8 cellular contexts compared by ENCODE assay signal in genomic region chr1:35576766-35577070, GRCh38. TPM values are rescaled to one million over a fixed set of nuclear protein-coding genes. Genes with fewer than 3 reads are reported as not detected.
DNase-seq lines count a peak whose midpoint lies in the region; ATAC-seq and TF ChIP-seq lines count a peak whose summit lies in the region.
"Not testable (repeated sequence)": the region's sequence is repeated elsewhere in the genome, so short reads cannot be mapped to it uniquely, and the experiment has no call there.
"Had no signal": no experiment of that assay in that cellular context is flagged by ENCODE, and none has a peak within 500 bp of the region (broad histone marks: within the 10 kb centered on the region; RNA-seq: fewer than 3 reads in every experiment).

No MANE protein-coding gene starts in this region.

- H3T11ph ChIP-seq in H9 (ENCODE audit: low read length) = not testable (repeated sequence)

- not testable (repeated sequence) for H3K4ac ChIP-seq in H9 (ENCODE audit: low read depth, low read length)

- peaks cover 19% of the 10 kb centered on the region for H3K23me2 ChIP-seq in H9 (ENCODE audit: insufficient read length, low read depth, low read length, poor library complexity, severe bottlenecking)

- not testable (repeated sequence) for H3K9me3 Mint-ChIP-seq in H9; T-helper 2 cell treated with Interferon-gamma antibody and Interleukin-4, amounts not matched to agents 5 μg/mL and 100 μg/mL, for 36 hours; activated naive CD4-positive, alpha-beta T cell treated with anti-CD3 and anti-CD28 coated beads for 36 hours; effector memory CD8-positive, alpha-beta T cell; natural killer cell treated with Interleukin-12 subunit alpha and Interleukin-12 subunit beta and Interleukin-15 and Interleukin-18, amount 100 ng/mL, for 72 hours; stimulated activated effector memory CD8-positive, alpha-beta T cell treated with anti-CD3 and anti-CD28 coated beads, Interleukin-12 subunit alpha, Interleukin-12 subunit beta, amount 100 ng/mL, for 72 hours

- not testable (repeated sequence) for H3K79me2 ChIP-seq in H9 (ENCODE audit: insufficient read depth, low read length)

- CTCF ChIA-PET in activated naive CD4-positive, alpha-beta T cell treated with anti-CD3 and anti-CD28 coated beads for 36 hours (lab: Charles Lee) = interaction anchor here (3.1 kb wide), 1 partner anchor 151 kb away, joined by 21 read pairs; no protein-coding TSS in a partner anchor

- not testable (repeated sequence) for H2AK5ac ChIP-seq in H9 (ENCODE audit: insufficient read length, low read length)

- TF ChIP-seq CTCF in H9 (conservative IDR thresholded peaks at IDR 0.05) = not testable (repeated sequence)

- H2AFZ ChIP-seq in H9 (ENCODE audit: low read length) = not testable (repeated sequence)

- H3K14ac ChIP-seq in H9 (ENCODE audit: insufficient read depth, low read length) = not testable (repeated sequence)

- no CpG with 5 or more reads among the region's 37 CpGs for WGBS in H9 (ENCODE audit: extremely low coverage, insufficient read length, low lambda C conversion rate)
- WGBS in iPS DF 6.9 (ENCODE audit: insufficient coverage, insufficient read length) = no CpG with 5 or more reads among the region's 37 CpGs

- peaks cover 31 to 37% of the 10 kb centered on the region in 2 experiments for H3K4me1 Mint-ChIP-seq in H9
- peaks cover 18% of the 10 kb centered on the region for H3K4me1 Mint-ChIP-seq in T-helper 2 cell treated with Interferon-gamma antibody and Interleukin-4, amounts not matched to agents 5 μg/mL and 100 μg/mL, for 36 hours (ENCODE audit: low read depth)
- H3K4me1 Mint-ChIP-seq in activated naive CD4-positive, alpha-beta T cell treated with anti-CD3 and anti-CD28 coated beads for 36 hours (ENCODE audit: low read depth) = peaks cover 18% of the 10 kb centered on the region
- H3K4me1 Mint-ChIP-seq in effector memory CD8-positive, alpha-beta T cell (ENCODE audit: low read depth in 2 of 2) = peaks cover 26 to 29% of the 10 kb centered on the region in 2 donors
- peaks cover 25 to 31% of the 10 kb centered on the region in 2 donors for H3K4me1 Mint-ChIP-seq in natural killer cell treated with Interleukin-12 subunit alpha and Interleukin-12 subunit beta and Interleukin-15 and Interleukin-18, amount 100 ng/mL, for 72 hours (ENCODE audit: low read depth in 2 of 2)
- peaks cover 32% of the 10 kb centered on the region for H3K4me1 Mint-ChIP-seq in stimulated activated effector memory CD8-positive, alpha-beta T cell treated with anti-CD3 and anti-CD28 coated beads, Interleukin-12 subunit alpha, Interleukin-12 subunit beta, amount 100 ng/mL, for 72 hours

- H4K91ac ChIP-seq in H9 (ENCODE audit: insufficient read length, low read depth, low read length) = not testable (repeated sequence)

- H4K8ac ChIP-seq in H9 (replicated peaks; ENCODE audit: insufficient read length, low read depth, low read length) = not testable (repeated sequence)

- peak overlapping the region; percentile 83 for H3K4me2 ChIP-seq in H9 (ENCODE audit: insufficient read depth, insufficient read length, low read length)

- H3K4me1 ChIP-seq in H9 (ENCODE audit: insufficient read depth, low read length); iPS DF 6.9 (ENCODE audit: control insufficient read depth, insufficient read depth, low read length): not testable (repeated sequence)

- H3K9me3 ChIP-seq in H9 (ENCODE audit: control insufficient read depth, low read depth, low read length); iPS DF 6.9 (ENCODE audit: control insufficient read depth, insufficient read depth, low read length): not testable (repeated sequence)

- H3K27ac Mint-ChIP-seq in H9; activated naive CD4-positive, alpha-beta T cell treated with anti-CD3 and anti-CD28 coated beads for 36 hours: not testable (repeated sequence)
- peak overlapping the region; percentile 10 for H3K27ac Mint-ChIP-seq in T-helper 2 cell treated with Interferon-gamma antibody and Interleukin-4, amounts not matched to agents 5 μg/mL and 100 μg/mL, for 36 hours
- peak overlapping the region; percentile 71 to 89 for H3K27ac Mint-ChIP-seq in effector memory CD8-positive, alpha-beta T cell
- H3K27ac Mint-ChIP-seq in natural killer cell treated with Interleukin-12 subunit alpha and Interleukin-12 subunit beta and Interleukin-15 and Interleukin-18, amount 100 ng/mL, for 72 hours = peak overlapping the region; percentile 15 to 86
- peak overlapping the region; percentile 95 for H3K27ac Mint-ChIP-seq in stimulated activated effector memory CD8-positive, alpha-beta T cell treated with anti-CD3 and anti-CD28 coated beads, Interleukin-12 subunit alpha, Interleukin-12 subunit beta, amount 100 ng/mL, for 72 hours

- H2BK15ac ChIP-seq in H9 (ENCODE audit: low read depth, low read length) = not testable (repeated sequence)

- not testable (repeated sequence) for H2BK20ac ChIP-seq in H9 (ENCODE audit: low read depth, low read length, poor library complexity, severe bottlenecking)

- H2BK120ac ChIP-seq in H9 (ENCODE audit: low read depth, low read length, poor library complexity, severe bottlenecking) = not testable (repeated sequence)

- not testable (repeated sequence) for H3K18ac ChIP-seq in H9 (ENCODE audit: insufficient read length, low read depth, low read length)

- H3K9ac ChIP-seq in H9 (ENCODE audit: extremely low read depth, insufficient read length, low read length) = not testable (repeated sequence)

- intact Hi-C loops in activated naive CD4-positive, alpha-beta T cell treated with anti-CD3 and anti-CD28 coated beads for 36 hours (cut with micrococcal nuclease) = loop anchor here (5.0 kb wide), 1 partner anchor 61 kb away; no protein-coding TSS in a partner anchor

- not testable (repeated sequence) for H3K79me1 ChIP-seq in H9 (ENCODE audit: insufficient read depth, low read depth, low read length, poor library complexity, severe bottlenecking)

- peaks cover 64% of the 10 kb centered on the region for H3K27me3 ChIP-seq in H9 (ENCODE audit: insufficient read depth, low read length)
- H3K27me3 ChIP-seq in iPS DF 6.9 (ENCODE audit: control insufficient read depth, insufficient read depth, low read length) = peaks cover 63% of the 10 kb centered on the region

- DNase-seq in H9; T-helper 2 cell treated with Interferon-gamma antibody and Interleukin-4, amounts not matched to agents 5 μg/mL and 100 μg/mL, for 36 hours (ENCODE audit: low spot score); activated naive CD4-positive, alpha-beta T cell treated with anti-CD3 and anti-CD28 coated beads for 36 hours; effector memory CD8-positive, alpha-beta T cell; iPS DF 6.9 (ENCODE audit: low read depth, low spot score); natural killer cell treated with Interleukin-12 subunit alpha and Interleukin-12 subunit beta and Interleukin-15 and Interleukin-18, amount 100 ng/mL, for 72 hours (ENCODE audit: low spot score); stimulated activated effector memory CD8-positive, alpha-beta T cell treated with anti-CD3 and anti-CD28 coated beads, Interleukin-12 subunit alpha, Interleukin-12 subunit beta, amount 100 ng/mL, for 72 hours (ENCODE audit: low spot score in 2 of 2): not testable (repeated sequence)

- not testable (repeated sequence) for H3K27ac ChIP-seq in H9 (ENCODE audit: insufficient read length, low read depth, low read length); iPS DF 6.9 (ENCODE audit: low read length)

- not testable (repeated sequence) for H3K36me3 Mint-ChIP-seq in H9 (ENCODE audit: insufficient read depth in 1 of 3, low read depth in 3 of 3); T-helper 2 cell treated with Interferon-gamma antibody and Interleukin-4, amounts not matched to agents 5 μg/mL and 100 μg/mL, for 36 hours (ENCODE audit: low read depth); activated naive CD4-positive, alpha-beta T cell treated with anti-CD3 and anti-CD28 coated beads for 36 hours (ENCODE audit: low read depth); effector memory CD8-positive, alpha-beta T cell (ENCODE audit: insufficient read depth); natural killer cell treated with Interleukin-12 subunit alpha and Interleukin-12 subunit beta and Interleukin-15 and Interleukin-18, amount 100 ng/mL, for 72 hours; stimulated activated effector memory CD8-positive, alpha-beta T cell treated with anti-CD3 and anti-CD28 coated beads, Interleukin-12 subunit alpha, Interleukin-12 subunit beta, amount 100 ng/mL, for 72 hours

- not testable (repeated sequence) for H2BK5ac ChIP-seq in H9 (ENCODE audit: insufficient read length, low read length)

- peaks cover 82% of the 10 kb centered on the region for H3K27me3 Mint-ChIP-seq in H9 (ENCODE audit: low read depth)
- H3K27me3 Mint-ChIP-seq in T-helper 2 cell treated with Interferon-gamma antibody and Interleukin-4, amounts not matched to agents 5 μg/mL and 100 μg/mL, for 36 hours (ENCODE audit: low read depth) = peaks cover 26% of the 10 kb centered on the region
- H3K27me3 Mint-ChIP-seq in activated naive CD4-positive, alpha-beta T cell treated with anti-CD3 and anti-CD28 coated beads for 36 hours (ENCODE audit: low read depth) = peaks cover 20% of the 10 kb centered on the region
- not testable (repeated sequence) for H3K27me3 Mint-ChIP-seq in effector memory CD8-positive, alpha-beta T cell; natural killer cell treated with Interleukin-12 subunit alpha and Interleukin-12 subunit beta and Interleukin-15 and Interleukin-18, amount 100 ng/mL, for 72 hours

- H3K56ac ChIP-seq in H9 (ENCODE audit: insufficient read length, low read depth, low read length) = not testable (repeated sequence)

- peak overlapping the region; percentile 53 to 78 for H3K4me3 Mint-ChIP-seq in H9
- peak overlapping the region; percentile 81 for H3K4me3 Mint-ChIP-seq in T-helper 2 cell treated with Interferon-gamma antibody and Interleukin-4, amounts not matched to agents 5 μg/mL and 100 μg/mL, for 36 hours
- peak overlapping the region; percentile 63 for H3K4me3 Mint-ChIP-seq in activated naive CD4-positive, alpha-beta T cell treated with anti-CD3 and anti-CD28 coated beads for 36 hours
- peak overlapping the region; percentile 85 to 90 for H3K4me3 Mint-ChIP-seq in effector memory CD8-positive, alpha-beta T cell
- peak overlapping the region; percentile 95 for H3K4me3 Mint-ChIP-seq in natural killer cell treated with Interleukin-12 subunit alpha and Interleukin-12 subunit beta and Interleukin-15 and Interleukin-18, amount 100 ng/mL, for 72 hours
- H3K4me3 Mint-ChIP-seq in stimulated activated effector memory CD8-positive, alpha-beta T cell treated with anti-CD3 and anti-CD28 coated beads, Interleukin-12 subunit alpha, Interleukin-12 subunit beta, amount 100 ng/mL, for 72 hours = peak overlapping the region; percentile 87

- H3K4me3 ChIP-seq in iPS DF 6.9 (ENCODE audit: low read length) = peak overlapping the region; percentile 40; the same call in 1 of the 2 replicates

- H4K20me1 ChIP-seq in H9 (ENCODE audit: control insufficient read depth, insufficient read depth, insufficient read length) = not testable (repeated sequence)

- H4K5ac ChIP-seq in H9 (ENCODE audit: insufficient read length, low read depth, low read length) = not testable (repeated sequence)

- H3K23ac ChIP-seq in H9 (ENCODE audit: insufficient read length, low read depth, low read length) = not testable (repeated sequence)

- H3K36me3 ChIP-seq in iPS DF 6.9 (ENCODE audit: control insufficient read depth, insufficient read depth, low read length) = not testable (repeated sequence)

- not testable (repeated sequence) for H2BK12ac ChIP-seq in H9 (ENCODE audit: insufficient read length, low read depth, low read length)

- ATAC-seq in effector memory CD8-positive, alpha-beta T cell (replicated peaks); natural killer cell treated with Interleukin-12 subunit alpha and Interleukin-12 subunit beta and Interleukin-15 and Interleukin-18, amount 100 ng/mL, for 72 hours; stimulated activated effector memory CD8-positive, alpha-beta T cell treated with anti-CD3 and anti-CD28 coated beads, Interleukin-12 subunit alpha, Interleukin-12 subunit beta, amount 100 ng/mL, for 72 hours: not testable (repeated sequence)

RNA-seq across cellular contexts. Expression of gene TFAP2E, which starts 3.6 kb away (rescaled TPM):
- 0.70 and 0.75 TPM in 2 replicates for total RNA-seq in H9 (2021)
- under 1 TPM; 0.19 to 0.27 TPM for total RNA-seq in activated naive CD4-positive, alpha-beta T cell treated with anti-CD3 and anti-CD28 coated beads for 36 hours
- 1 to 10 TPM; 3.3 to 5.1 TPM for total RNA-seq in natural killer cell treated with Interleukin-12 subunit alpha and Interleukin-12 subunit beta and Interleukin-15 and Interleukin-18, amount 100 ng/mL, for 72 hours
- total RNA-seq: myocyte had no signal

RNA-seq across cellular contexts. Expression of gene NCDN, which starts 19.1 kb away (rescaled TPM):
- total RNA-seq in H9 (2021) = 44.2 and 48.4 TPM in 2 replicates
- 10 to 100 TPM; 12.1 to 13.4 TPM for total RNA-seq in activated naive CD4-positive, alpha-beta T cell treated with anti-CD3 and anti-CD28 coated beads for 36 hours
- total RNA-seq in natural killer cell treated with Interleukin-12 subunit alpha and Interleukin-12 subunit beta and Interleukin-15 and Interleukin-18, amount 100 ng/mL, for 72 hours = 10 to 100 TPM; 42.2 to 59.6 TPM

RNA-seq across cellular contexts. Expression of gene KIAA0319L, which starts 19.5 kb away (rescaled TPM):
- 44.2 and 46.4 TPM in 2 replicates for total RNA-seq in H9 (2021)
- 10 to 100 TPM; 22.6 to 24.2 TPM for total RNA-seq in activated naive CD4-positive, alpha-beta T cell treated with anti-CD3 and anti-CD28 coated beads for 36 hours
- total RNA-seq in natural killer cell treated with Interleukin-12 subunit alpha and Interleukin-12 subunit beta and Interleukin-15 and Interleukin-18, amount 100 ng/mL, for 72 hours = 10 to 100 TPM; 58.6 to 88.8 TPM
